In genomic region chr15:48176957-48177356, GRCh38 we compare ENCODE assay signal across 1 cellular context.
TF ChIP-seq lines count a peak whose summit lies in the region.

No MANE protein-coding gene starts in this region.

TF ChIP-seq in HepG2, 621 proteins besides CTCF, POLR2A, EP300 and RAD21:
- no peak for TF ChIP-seq ADNP (CRISPR knock-in tag; IDR thresholded peaks at IDR 0.05)
- no peak for TF ChIP-seq ZBTB25 (CRISPR knock-in tag; IDR thresholded peaks at IDR 0.05)
- no peak for TF ChIP-seq ZBTB33 (CRISPR knock-in tag; IDR thresholded peaks at IDR 0.05)
- no peak for TF ChIP-seq SIN3A (IDR thresholded peaks at IDR 0.05; ENCODE audit: borderline replicate concordance, low read depth, low read length)
- TF ChIP-seq REPIN1 (CRISPR knock-in tag; IDR thresholded peaks at IDR 0.05; ENCODE audit: borderline replicate concordance, low read depth): no peak
- TF ChIP-seq ESRRA (CRISPR knock-in tag; IDR thresholded peaks at IDR 0.05; ENCODE audit: low read depth): no peak
- no peak for TF ChIP-seq ZNF879 (CRISPR knock-in tag; IDR thresholded peaks at IDR 0.05)
- TF ChIP-seq GATAD2A (CRISPR knock-in tag; IDR thresholded peaks at IDR 0.05): no peak
- TF ChIP-seq ZBTB4 (CRISPR knock-in tag; IDR thresholded peaks at IDR 0.05; ENCODE audit: borderline replicate concordance): no peak
- no peak for TF ChIP-seq SAP130 (CRISPR knock-in tag; IDR thresholded peaks at IDR 0.05; ENCODE audit: low read depth)
